In the genomic region with DNA sequence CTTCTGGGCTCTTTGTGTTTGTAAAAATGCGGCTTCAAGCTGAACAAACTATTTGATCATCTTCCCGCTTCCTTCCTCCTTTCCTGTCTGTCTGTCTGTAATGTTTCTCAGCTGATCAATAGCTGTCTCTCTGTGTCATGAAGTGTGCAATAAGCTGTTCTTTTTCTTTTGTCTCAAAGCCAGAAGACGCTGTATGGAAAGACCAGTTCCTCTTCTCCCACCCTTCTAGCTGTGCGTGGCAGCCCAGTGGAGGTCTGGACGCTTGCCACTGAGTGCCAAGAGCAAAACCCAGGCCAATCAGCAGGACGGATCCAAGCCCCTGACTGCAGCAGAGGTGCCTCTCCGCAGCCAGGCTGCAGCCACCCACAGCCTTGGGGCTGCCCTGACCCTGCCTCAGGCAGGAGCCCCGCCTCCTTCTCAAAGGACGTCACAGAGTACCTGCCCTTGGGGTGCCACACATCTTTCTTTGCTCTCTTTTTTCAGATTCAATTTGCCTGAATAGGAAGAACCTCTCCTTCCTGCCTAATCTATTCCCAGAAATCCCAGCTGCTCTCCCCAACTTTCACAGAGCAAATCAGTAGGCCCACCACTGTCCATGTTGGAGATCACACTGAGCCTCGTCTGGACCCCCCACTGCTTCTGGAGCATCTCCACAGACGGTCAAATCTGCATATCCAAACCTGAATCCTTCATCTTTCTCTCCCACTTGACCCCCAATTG, we compare ENCODE assay signal across 8 cellular contexts. TPM values are rescaled to one million over a fixed set of nuclear protein-coding genes. Genes with fewer than 3 reads are reported as not detected.
DNase-seq lines count a peak whose midpoint lies in the region; ATAC-seq and FAIRE-seq lines count a peak whose summit lies in the region.

No MANE protein-coding gene starts in this region.

- peak overlapping the region; percentile 72 for H3K4me3 Mint-ChIP-seq in dendritic cell treated with granulocyte-macrophage colony-stimulating factor and Interleukin-4, amounts not matched to agents 40 ng/mL and 50 ng/mL, for 4 days

- H3K27me3 Mint-ChIP-seq in dendritic cell treated with granulocyte-macrophage colony-stimulating factor and Interleukin-4, amounts not matched to agents 40 ng/mL and 50 ng/mL, for 4 days: no peaks in the 10 kb centered on the region

- DNase-seq in NOMO-1 (lab: John Stamatoyannopoulos, UW; ENCODE audit: unreplicated experiment in 2 of 2) (peak; percentile 25 to 74), NOMO-1 treated with dmso at 0.1 percent for 144 hours (lab: John Stamatoyannopoulos, UW; ENCODE audit: unreplicated experiment) (no peak), middle frontal gyrus (ENCODE audit: extremely low spot score, low spot score) (peak; percentile 13), small intestine (no peak), kidney glomerular epithelial cell (lab: John Stamatoyannopoulos, UW) (no peak)
- DNase-seq in activated CD4-positive, CD25-positive, alpha-beta regulatory T cell treated with anti-CD3 and anti-CD28 coated beads, Interleukin-2, amount 50 U/mL, for 72 hours: peak; percentile 50
- peak; percentile 76 for DNase-seq in stimulated activated naive CD8-positive, alpha-beta T cell treated with anti-CD3 and anti-CD28 coated beads, Interleukin-15, Interleukin-2, amounts not matched to agents 100 U/mL and 50 U/mL, for 24 hours

- no peaks in the 10 kb centered on the region for H3K27me3 ChIP-seq in small intestine (ENCODE audit: control insufficient read depth in 2 of 2, insufficient read depth in 2 of 2, low read length in 2 of 2)

- H3K4me1 Mint-ChIP-seq in dendritic cell treated with granulocyte-macrophage colony-stimulating factor and Interleukin-4, amounts not matched to agents 40 ng/mL and 50 ng/mL, for 4 days (ENCODE audit: low read depth): peaks cover 84% of the 10 kb centered on the region

- H3K9me3 Mint-ChIP-seq in dendritic cell treated with granulocyte-macrophage colony-stimulating factor and Interleukin-4, amounts not matched to agents 40 ng/mL and 50 ng/mL, for 4 days: no peaks in the 10 kb centered on the region

- intact Hi-C loops in dendritic cell treated with granulocyte-macrophage colony-stimulating factor and Interleukin-4, amounts not matched to agents 40 ng/mL and 50 ng/mL, for 4 days (cut with micrococcal nuclease): loop anchor here (2.0 kb wide), 1 partner anchor 56 kb away; no protein-coding TSS in a partner anchor

- H3K27ac Mint-ChIP-seq in dendritic cell treated with granulocyte-macrophage colony-stimulating factor and Interleukin-4, amounts not matched to agents 40 ng/mL and 50 ng/mL, for 4 days: peak overlapping the region; percentile 92

- no peak for FAIRE-seq in small intestine (lab: Jason Lieb, UNC)

- peaks cover 2 to 34% of the 10 kb centered on the region in 2 donors for H3K4me1 ChIP-seq in small intestine (ENCODE audit: control insufficient read depth in 2 of 2, insufficient read depth in 1 of 2, low read depth in 1 of 2, low read length in 1 of 2)

- H3K4me3 ChIP-seq in small intestine (ENCODE audit: low read depth in 1 of 2, low read length in 2 of 2): no peak overlapping the region

- H3K27ac ChIP-seq in small intestine (ENCODE audit: low read depth in 1 of 2, low read length in 1 of 2): peak overlapping the region in 1 of 2 donors; percentile 83

- H3K36me3 ChIP-seq in small intestine (ENCODE audit: control insufficient read depth in 2 of 2, insufficient read depth in 2 of 2, low read length in 2 of 2): no peaks in the 10 kb centered on the region

- WGBS in small intestine, 3 donors: 52 to 56% (median 53%) methylated on average over 11 of the region's 11 CpGs

- ATAC-seq in stimulated activated naive CD8-positive, alpha-beta T cell treated with anti-CD3 and anti-CD28 coated beads, Interleukin-15, Interleukin-2, amounts not matched to agents 100 U/mL and 50 U/mL, for 24 hours: peak; percentile 53

- no peaks in the 10 kb centered on the region for H3K36me3 Mint-ChIP-seq in dendritic cell treated with granulocyte-macrophage colony-stimulating factor and Interleukin-4, amounts not matched to agents 40 ng/mL and 50 ng/mL, for 4 days (ENCODE audit: low read depth)

- H3K9me3 ChIP-seq in small intestine (ENCODE audit: control insufficient read depth, low read depth): no peaks in the 10 kb centered on the region

RNA-seq across cellular contexts. Expression of a gene that starts 59.1 kb away (rescaled TPM):
- 1 to 10 TPM; 1.4 to 5.3 (median 1.6) TPM for polyA plus RNA-seq in small intestine

Comparison
In these comparisons a context has a peak if more than half of its experiments do, and no peak if none do; other contexts are left out.
1. DNase-seq: peak in NOMO-1 (2 of 2), activated CD4-positive, CD25-positive, alpha-beta regulatory T cell treated with anti-CD3 and anti-CD28 coated beads, Interleukin-2, amount 50 U/mL, for 72 hours (single experiment), middle frontal gyrus (single experiment) and stimulated activated naive CD8-positive, alpha-beta T cell treated with anti-CD3 and anti-CD28 coated beads, Interleukin-15, Interleukin-2, amounts not matched to agents 100 U/mL and 50 U/mL, for 24 hours (single experiment); none in NOMO-1 treated with dmso at 0.1 percent for 144 hours (single experiment), small intestine (single experiment) and kidney glomerular epithelial cell (single experiment).